ENCODE assay signal across 11 cellular contexts in genomic region chr5:143354025-143354424, GRCh38. TPM values are rescaled to one million over a fixed set of nuclear protein-coding genes. Genes with fewer than 3 reads are reported as not detected.
DNase-seq lines count a peak whose midpoint lies in the region; ATAC-seq and TF ChIP-seq lines count a peak whose summit lies in the region.
"Had no signal": no experiment of that assay in that cellular context is flagged by ENCODE, and none has a peak within 500 bp of the region (broad histone marks: within the 10 kb centered on the region; RNA-seq: fewer than 3 reads in every experiment).

No MANE protein-coding gene starts in this region.

- H4K20me1 ChIP-seq in Karpas-422 (ENCODE audit: insufficient read depth, low read depth, low read length), result peaks cover 66% of the 10 kb centered on the region

- H3K9ac ChIP-seq in Karpas-422 (ENCODE audit: low read length) (no peak overlapping the region), trophoblast cell (ENCODE audit: low read length) (no peak overlapping the region)

- H3K79me2 ChIP-seq in Karpas-422 (ENCODE audit: low read length) (peaks cover 100% of the 10 kb centered on the region), trophoblast cell (ENCODE audit: control insufficient read depth, insufficient read depth, low read length, poor library complexity) (no peaks in the 10 kb centered on the region)

- no peaks in the 10 kb centered on the region for H3K27me3 Mint-ChIP-seq in activated CD4-positive, alpha-beta T cell treated with anti-CD3 and anti-CD28 coated beads, Interleukin-2, amount 10 ng/mL, durations not matched to agents 7 days and 5 days

- DNase-seq in activated CD4-positive, alpha-beta T cell treated with anti-CD3 and anti-CD28 coated beads, Interleukin-2, amount 10 ng/mL, durations not matched to agents 7 days and 5 days, result peak; percentile 16
- no peak for DNase-seq in activated CD4-positive, alpha-beta T cell treated with anti-CD3 and anti-CD28 coated beads for 1 hour
- no peak for DNase-seq in Karpas-422
- DNase-seq in dorsolateral prefrontal cortex, result no peak
- no peak for DNase-seq in stimulated activated naive CD8-positive, alpha-beta T cell treated with anti-CD3 and anti-CD28 coated beads, Interleukin-15, Interleukin-2, amounts not matched to agents 100 U/mL and 50 U/mL, for 24 hours
- no peak for DNase-seq in posterior vena cava (ENCODE audit: low spot score)
- no peak for DNase-seq in uterus
- DNase-seq in trophoblast cell, result no peak
- DNase-seq: central memory CD4-positive, alpha-beta T cell; NCI-H748 treated with DMSO at 0.1 percent for 48 hours had no signal

- no peak overlapping the region for H2BK120ac ChIP-seq in trophoblast cell (ENCODE audit: insufficient read depth, low read length, poor library complexity)

- no peak overlapping the region for H2BK5ac ChIP-seq in trophoblast cell (ENCODE audit: low read depth, low read length, poor library complexity)

- H3K4ac ChIP-seq in trophoblast cell (ENCODE audit: low read depth, low read length), result no peak overlapping the region

- H3K27ac Mint-ChIP-seq in activated CD4-positive, alpha-beta T cell treated with anti-CD3 and anti-CD28 coated beads, Interleukin-2, amount 10 ng/mL, durations not matched to agents 7 days and 5 days, result peak overlapping the region; percentile 94

- no peak overlapping the region for H4K8ac ChIP-seq in trophoblast cell (ENCODE audit: low read depth, low read length)

- WGBS in trophoblast cell (ENCODE audit: extremely low coverage, insufficient coverage, insufficient read length), result no CpG with 5 or more reads among the region's 3 CpGs

- H3K4me2 ChIP-seq in Karpas-422 (ENCODE audit: low read depth, low read length, poor library complexity, severe bottlenecking), result peak overlapping the region; percentile 3
- no peak overlapping the region for H3K4me2 ChIP-seq in trophoblast cell (ENCODE audit: low read length)

- CTCF ChIA-PET in activated CD4-positive, alpha-beta T cell treated with anti-CD3 and anti-CD28 coated beads, Interleukin-2, amount 10 ng/mL, durations not matched to agents 7 days and 5 days (lab: Charles Lee), result interaction anchor here (0.7 to 0.8 kb wide), 2 partner anchors 14 to 82 kb away, joined by 3 to 4 read pairs; no protein-coding TSS in a partner anchor

- no peaks in the 10 kb centered on the region for H3K27me3 ChIP-seq in Karpas-422 (ENCODE audit: low read length)
- no peaks in the 10 kb centered on the region for H3K27me3 ChIP-seq in dorsolateral prefrontal cortex
- no peaks in the 10 kb centered on the region for H3K27me3 ChIP-seq in uterus
- H3K27me3 ChIP-seq in trophoblast cell (ENCODE audit: insufficient read depth, low read length), result no peaks in the 10 kb centered on the region

- no peak overlapping the region for H2AFZ ChIP-seq in Karpas-422 (ENCODE audit: low read length)
- no peak overlapping the region for H2AFZ ChIP-seq in trophoblast cell (ENCODE audit: insufficient read depth, low read length, poor library complexity)

- intact Hi-C loops in dorsolateral prefrontal cortex (cut with DNase I) (no loop called here), posterior vena cava (cut with DNase I) (no loop called here), uterus (cut with DNase I; ENCODE audit: low total_unique reads) (no loop called here)

- peaks cover 20% of the 10 kb centered on the region for H3K36me3 Mint-ChIP-seq in activated CD4-positive, alpha-beta T cell treated with anti-CD3 and anti-CD28 coated beads, Interleukin-2, amount 10 ng/mL, durations not matched to agents 7 days and 5 days (ENCODE audit: low read depth)

- H3K27ac ChIP-seq in Karpas-422 (ENCODE audit: low read length) (peak overlapping the region; percentile 5; the same call in 1 of the 2 replicates), dorsolateral prefrontal cortex (peak overlapping the region in 54 of 59 donors; percentile 3 to 85 (median 68)), uterus (no peak overlapping the region), trophoblast cell (ENCODE audit: low read depth, low read length) (no peak overlapping the region)
- H3K27ac ChIP-seq: VCaP had no signal

- H3K18ac ChIP-seq in trophoblast cell (ENCODE audit: low read length), result no peak overlapping the region

- TF ChIP-seq POLR2A in uterus (IDR thresholded peaks at IDR 0.05), result no peak

- H3K4me1 ChIP-seq in Karpas-422 (ENCODE audit: low read length), result peaks cover 97% of the 10 kb centered on the region
- H3K4me1 ChIP-seq in uterus, result peaks cover 8 to 10% of the 10 kb centered on the region in 2 donors
- H3K4me1 ChIP-seq in trophoblast cell (ENCODE audit: control insufficient read depth in 1 of 2, insufficient read depth in 2 of 2, low read length in 2 of 2), result no peaks in the 10 kb centered on the region

- no peak overlapping the region for H2BK12ac ChIP-seq in trophoblast cell (ENCODE audit: low read length)

- H2AK5ac ChIP-seq in trophoblast cell (ENCODE audit: low read length), result no peak overlapping the region

- H3K4me3 ChIP-seq in Karpas-422 (ENCODE audit: low read length), result no peak overlapping the region
- peak overlapping the region in 21 of 59 donors; percentile 3 to 44 (median 12) for H3K4me3 ChIP-seq in dorsolateral prefrontal cortex
- H3K4me3 ChIP-seq in uterus, result no peak overlapping the region
- no peak overlapping the region for H3K4me3 ChIP-seq in trophoblast cell (ENCODE audit: low read depth, low read length)

- no peaks in the 10 kb centered on the region for H3K9me3 Mint-ChIP-seq in activated CD4-positive, alpha-beta T cell treated with anti-CD3 and anti-CD28 coated beads, Interleukin-2, amount 10 ng/mL, durations not matched to agents 7 days and 5 days

- no peak overlapping the region for H4K12ac ChIP-seq in trophoblast cell (ENCODE audit: low read depth, low read length)

- H3K36me3 ChIP-seq in Karpas-422 (ENCODE audit: insufficient read depth, low read length) (peaks cover 29% of the 10 kb centered on the region), uterus (no peaks in the 10 kb centered on the region), trophoblast cell (ENCODE audit: control insufficient read depth in 1 of 2, insufficient read depth in 2 of 2, low read length in 2 of 2) (no peaks in the 10 kb centered on the region)

- no peaks in the 10 kb centered on the region for H3K9me3 ChIP-seq in Karpas-422 (ENCODE audit: low read length)
- H3K9me3 ChIP-seq in uterus, result no peaks in the 10 kb centered on the region
- no peaks in the 10 kb centered on the region for H3K9me3 ChIP-seq in trophoblast cell (ENCODE audit: insufficient read depth, low read depth, low read length)

- POLR2A ChIA-PET in activated CD4-positive, alpha-beta T cell treated with anti-CD3 and anti-CD28 coated beads, Interleukin-2, amount 10 ng/mL, durations not matched to agents 7 days and 5 days (lab: Charles Lee), result interaction anchor here (0.6 to 0.7 kb wide), 2 partner anchors 41 to 956 kb away, joined by 3 read pairs; no protein-coding TSS in a partner anchor

- H3K79me1 ChIP-seq in trophoblast cell (ENCODE audit: low read length), result no peaks in the 10 kb centered on the region

- ATAC-seq in stimulated activated naive CD8-positive, alpha-beta T cell treated with anti-CD3 and anti-CD28 coated beads, Interleukin-15, Interleukin-2, amounts not matched to agents 100 U/mL and 50 U/mL, for 24 hours, result peak; percentile 17

- no peak overlapping the region for H3K14ac ChIP-seq in trophoblast cell (ENCODE audit: low read length)

- H3K4me3 Mint-ChIP-seq in activated CD4-positive, alpha-beta T cell treated with anti-CD3 and anti-CD28 coated beads, Interleukin-2, amount 10 ng/mL, durations not matched to agents 7 days and 5 days, result peak overlapping the region; percentile 78

- TF ChIP-seq CTCF in dorsolateral prefrontal cortex (IDR thresholded peaks at IDR 0.05 in 54 of 56, conservative IDR thresholded peaks at IDR 0.05 in 2 of 56; ENCODE audit: low read depth in 1 of 56, partially characterized antibody in 56 of 56), result no peak
- no peak for TF ChIP-seq CTCF in uterus (IDR thresholded peaks at IDR 0.05)

- H3K4me1 Mint-ChIP-seq in activated CD4-positive, alpha-beta T cell treated with anti-CD3 and anti-CD28 coated beads, Interleukin-2, amount 10 ng/mL, durations not matched to agents 7 days and 5 days, result peaks cover 59% of the 10 kb centered on the region

- no peak overlapping the region for H3K23ac ChIP-seq in trophoblast cell (ENCODE audit: low read length)

- H4K91ac ChIP-seq in trophoblast cell (ENCODE audit: low read depth, low read length), result no peak overlapping the region

- no peaks in the 10 kb centered on the region for H3K9me2 ChIP-seq in Karpas-422 (replicated peaks; ENCODE audit: insufficient read depth, low read length)

RNA-seq across cellular contexts. Expression of gene NR3C1, which starts 49.5 kb away (rescaled TPM):
- 10 to 100 TPM; 62.7 to 73.1 TPM for total RNA-seq in activated CD4-positive, alpha-beta T cell treated with anti-CD3 and anti-CD28 coated beads, Interleukin-2, amount 10 ng/mL, durations not matched to agents 7 days and 5 days
- total RNA-seq in Karpas-422 (2014; rRNA removed; shearing (Covaris generic); ENCODE audit: low replicate concordance), result 189 and 364 TPM in 2 replicates
- total RNA-seq in dorsolateral prefrontal cortex (100 to 1,000 TPM in 18 of 120 experiments, 10 to 100 TPM in 102; 56.9 to 114 (median 87.8) TPM), posterior vena cava (10 to 100 TPM; 67.8 to 73.5 TPM), uterus (100 to 1,000 TPM in 1 of 4 donors, 10 to 100 TPM in 3; 55.1 to 134 (median 87.3) TPM)
- 1.3 and 1.4 TPM in 2 replicates for polyA plus RNA-seq in trophoblast cell (2013)

Comparison
In these comparisons a context has a peak if more than half of its experiments do, and no peak if none do; other contexts are left out.
1. H3K27ac ChIP-seq: peak in Karpas-422 (single experiment) and dorsolateral prefrontal cortex (54 of 59); none in uterus (0 of 2) and trophoblast cell (single experiment).